In the genomic region with DNA sequence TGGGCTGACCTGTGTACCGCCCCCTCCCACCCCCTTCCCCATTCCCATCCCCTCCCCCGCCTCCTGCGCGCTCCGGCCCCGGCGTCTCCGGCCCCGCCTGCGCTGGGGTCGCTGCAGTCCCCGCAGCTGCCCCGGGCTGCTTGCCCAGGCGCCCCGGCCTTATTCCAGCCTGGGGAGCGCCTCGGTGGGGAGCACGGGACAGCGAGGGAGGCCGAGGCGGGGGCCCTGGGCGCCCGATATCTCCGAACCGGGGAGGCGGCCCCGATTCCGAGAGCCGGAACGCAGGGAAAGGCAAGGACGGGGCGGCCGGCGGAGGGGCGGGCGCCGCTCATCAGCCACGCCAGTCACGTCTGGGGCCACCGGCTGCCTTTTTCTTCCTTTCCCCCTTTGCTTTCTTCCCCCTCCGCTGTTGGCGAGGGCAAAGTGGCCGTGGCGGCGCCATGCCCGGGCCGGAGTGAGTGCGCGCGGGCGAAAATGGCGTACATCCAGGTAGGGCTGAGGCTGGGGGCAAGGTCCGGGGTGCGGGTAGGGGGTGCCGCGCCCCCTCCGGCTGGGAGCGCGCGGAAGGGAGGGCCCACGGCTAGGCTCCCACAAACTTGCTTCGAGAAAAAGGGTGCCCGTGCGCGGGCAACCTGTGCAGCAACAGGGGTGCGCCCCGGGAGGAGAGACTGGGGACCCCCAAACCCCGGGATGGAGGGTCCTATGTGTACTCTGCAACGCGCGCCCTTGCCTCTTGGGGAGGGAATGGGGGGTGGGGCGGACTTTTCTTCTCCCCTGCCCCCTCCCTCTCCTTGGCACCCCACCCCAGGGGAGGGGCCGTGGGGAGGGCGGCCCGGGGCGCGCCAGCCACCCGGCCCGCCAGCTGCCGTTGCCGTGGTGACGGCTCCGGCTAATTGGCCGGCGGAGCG, we compare ENCODE assay signal across 8 cellular contexts. TPM values are rescaled to one million over a fixed set of nuclear protein-coding genes. Genes with fewer than 3 reads are reported as not detected.
DNase-seq lines count a peak whose midpoint lies in the region; ATAC-seq, FAIRE-seq and TF ChIP-seq lines count a peak whose summit lies in the region.

A gene with protein sequence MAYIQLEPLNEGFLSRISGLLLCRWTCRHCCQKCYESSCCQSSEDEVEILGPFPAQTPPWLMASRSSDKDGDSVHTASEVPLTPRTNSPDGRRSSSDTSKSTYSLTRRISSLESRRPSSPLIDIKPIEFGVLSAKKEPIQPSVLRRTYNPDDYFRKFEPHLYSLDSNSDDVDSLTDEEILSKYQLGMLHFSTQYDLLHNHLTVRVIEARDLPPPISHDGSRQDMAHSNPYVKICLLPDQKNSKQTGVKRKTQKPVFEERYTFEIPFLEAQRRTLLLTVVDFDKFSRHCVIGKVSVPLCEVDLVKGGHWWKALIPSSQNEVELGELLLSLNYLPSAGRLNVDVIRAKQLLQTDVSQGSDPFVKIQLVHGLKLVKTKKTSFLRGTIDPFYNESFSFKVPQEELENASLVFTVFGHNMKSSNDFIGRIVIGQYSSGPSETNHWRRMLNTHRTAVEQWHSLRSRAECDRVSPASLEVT (plus strand): TSS at position 68 of the 908 bp plus-strand sequence. CDS start 407 bp downstream, at position 475.

- peaks cover 1% of the 10 kb centered on the region for H3K9me3 Mint-ChIP-seq in stimulated activated memory B cell treated with anti-CD40 and anti-IgM and Interleukin-4, amounts not matched to agents 10 μg/mL and 1 μg/mL and 100 μg/mL, for 72 hours

- H3K9ac ChIP-seq in iPS-18a (ENCODE audit: low read length) (no peak within 1 kb of the TSS), kidney (ENCODE audit: low read length in 2 of 2) (no peak within 1 kb of the TSS)

- H3K4me1 ChIP-seq in iPS-18a (ENCODE audit: control insufficient read depth, low read depth, low read length) (no peaks in the 10 kb centered on the region), kidney (ENCODE audit: control insufficient read depth in 1 of 2, insufficient read depth in 1 of 2, low read depth in 1 of 2, low read length in 2 of 2) (no peaks in the 10 kb centered on the region)

- H3K27me3 Mint-ChIP-seq in stimulated activated memory B cell treated with anti-CD40 and anti-IgM and Interleukin-4, amounts not matched to agents 10 μg/mL and 1 μg/mL and 100 μg/mL, for 72 hours = no peaks in the 10 kb centered on the region

- peak in 10 of 14 donors; percentile 19 to 84 (median 62) for DNase-seq in C1 segment of cervical spinal cord (lab: John Stamatoyannopoulos, UW)
- no peak for DNase-seq in LNCaP clone FGC (ENCODE audit: low read depth)
- no peak for DNase-seq in kidney
- no peak for DNase-seq in mucosa of gallbladder (ENCODE audit: low spot score)

- intact Hi-C loops in kidney (cut with DNase I) = no loop called here

- H3K27ac Mint-ChIP-seq in stimulated activated memory B cell treated with anti-CD40 and anti-IgM and Interleukin-4, amounts not matched to agents 10 μg/mL and 1 μg/mL and 100 μg/mL, for 72 hours = peak within 1 kb of the TSS; percentile 55

- H3K4me1 Mint-ChIP-seq in stimulated activated memory B cell treated with anti-CD40 and anti-IgM and Interleukin-4, amounts not matched to agents 10 μg/mL and 1 μg/mL and 100 μg/mL, for 72 hours = peaks cover 24% of the 10 kb centered on the region

- peak; percentile 47 for ATAC-seq in stimulated activated memory B cell treated with anti-CD40 and anti-IgM and Interleukin-4, amounts not matched to agents 10 μg/mL and 1 μg/mL and 100 μg/mL, for 72 hours
- ATAC-seq in HG03354 (IDR thresholded peaks at IDR 0.05; ENCODE audit: poor library complexity, severe bottlenecking, unreplicated experiment) = no peak

- peaks cover 8% of the 10 kb centered on the region for H3K36me3 Mint-ChIP-seq in stimulated activated memory B cell treated with anti-CD40 and anti-IgM and Interleukin-4, amounts not matched to agents 10 μg/mL and 1 μg/mL and 100 μg/mL, for 72 hours

- no peak for FAIRE-seq in kidney (lab: Jason Lieb, UNC)

- H3K9me3 ChIP-seq in iPS-18a (ENCODE audit: control insufficient read depth, low read depth, low read length) (no peaks in the 10 kb centered on the region), kidney (ENCODE audit: control insufficient read depth in 1 of 2, low read length in 2 of 2) (no peaks in the 10 kb centered on the region)

- no peaks in the 10 kb centered on the region for H3K36me3 ChIP-seq in iPS-18a (ENCODE audit: control insufficient read depth, low read depth, low read length)
- H3K36me3 ChIP-seq in kidney (ENCODE audit: control insufficient read depth in 1 of 2, insufficient read depth in 2 of 2, low read length in 2 of 2) = no peaks in the 10 kb centered on the region

- peak within 1 kb of the TSS; percentile 46 for H3K4me3 ChIP-seq in LNCaP clone FGC (ENCODE audit: low read depth, low read length)
- peak within 1 kb of the TSS; percentile 63 for H3K4me3 ChIP-seq in iPS-18a (ENCODE audit: low read length)
- H3K4me3 ChIP-seq in kidney (ENCODE audit: low read length in 2 of 2) = peak within 1 kb of the TSS in 1 of 2 donors; percentile 37

- H3K27me3 ChIP-seq in iPS-18a (ENCODE audit: control insufficient read depth, insufficient read depth, low read length) = peaks cover 26% of the 10 kb centered on the region

- H3K4me3 Mint-ChIP-seq in stimulated activated memory B cell treated with anti-CD40 and anti-IgM and Interleukin-4, amounts not matched to agents 10 μg/mL and 1 μg/mL and 100 μg/mL, for 72 hours = peak within 1 kb of the TSS; percentile 85

- H3K27ac ChIP-seq in angular gyrus (ENCODE audit: low read depth, low read length) (peak within 1 kb of the TSS; percentile 45), iPS-18a (ENCODE audit: low read length) (no peak within 1 kb of the TSS), kidney (ENCODE audit: low read depth in 2 of 2, low read length in 2 of 2) (no peak within 1 kb of the TSS)

- TF ChIP-seq CTCF in LNCaP clone FGC (IDR thresholded peaks at IDR 0.05; ENCODE audit: control insufficient read depth, extremely low read depth, insufficient read depth) = no peak
- TF ChIP-seq CTCF in kidney (IDR thresholded peaks at IDR 0.05; ENCODE audit: borderline replicate concordance, extremely low read depth, insufficient read depth) = no peak

RNA-seq across cellular contexts. Expression of the gene that starts here (rescaled TPM):
- 5.8 TPM for total RNA-seq in kidney
- 8.8 TPM for polyA plus RNA-seq in kidney (ENCODE audit: insufficient read depth, low read depth, low replicate concordance)
- 4.0 TPM for total RNA-seq in mucosa of gallbladder

Comparison
In these comparisons a context has a peak if more than half of its experiments do, and no peak if none do; other contexts are left out.
1. DNase-seq: peak in C1 segment of cervical spinal cord (10 of 14); none in LNCaP clone FGC (single experiment), kidney (single experiment) and mucosa of gallbladder (single experiment).